2 cellular contexts compared by ENCODE assay signal in the genomic region with DNA sequence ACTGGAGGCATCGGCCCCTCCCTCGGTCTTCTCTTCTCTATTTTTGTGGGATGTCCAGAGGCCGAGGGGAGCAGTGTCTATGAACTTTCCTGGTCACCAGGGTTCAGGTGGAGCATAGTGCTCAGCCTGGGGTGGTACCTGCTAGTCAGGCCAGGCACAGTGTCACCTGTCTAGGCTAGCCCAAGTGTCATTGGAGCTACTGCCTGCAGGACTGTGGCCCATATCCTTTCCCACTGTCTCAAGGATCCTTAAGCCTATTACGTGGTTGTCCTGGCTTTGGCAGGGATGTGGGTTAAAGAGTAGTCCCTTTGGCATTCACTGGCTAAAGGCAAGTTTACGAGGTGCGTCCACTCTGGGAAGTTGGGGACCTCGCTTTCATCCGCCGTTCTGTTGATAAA.
TF ChIP-seq lines count a peak whose summit lies in the region.

No MANE protein-coding gene starts in this region.

TF ChIP-seq in GM12891, 5 proteins besides CTCF, POLR2A, EP300 and RAD21:
- TF ChIP-seq POLR2AphosphoS5 (IDR thresholded peaks at IDR 0.05; ENCODE audit: low read depth, low read length) (no peak; the same call in 1 of the 2 replicates), PAX5 (IDR thresholded peaks at IDR 0.05; ENCODE audit: insufficient read depth, low read length, severe bottlenecking) (no peak), TAF1 (IDR thresholded peaks at IDR 0.05; ENCODE audit: low read depth, low read length) (no peak), SPI1 (IDR thresholded peaks at IDR 0.05; ENCODE audit: low read depth, low read length) (no peak), POU2F2 (IDR thresholded peaks at IDR 0.05; ENCODE audit: low read depth, low read length) (no peak)

TF ChIP-seq in K562, 482 proteins besides CTCF, POLR2A, EP300 and RAD21:
- TF ChIP-seq MCM5 (IDR thresholded peaks at IDR 0.05; ENCODE audit: low read depth) (no peak), POLR2AphosphoS2 (IDR thresholded peaks at IDR 0.05; ENCODE audit: low read length) (0 out of 2 replicates have a peak, but pooled peaks have one; percentile 10), SUPT5H (IDR thresholded peaks at IDR 0.05) (0 out of 2 replicates have a peak, but pooled peaks have one; percentile 18), POLR2AphosphoS5 (IDR thresholded peaks at IDR 0.05; ENCODE audit: control insufficient read depth, insufficient read depth, low read depth, low read length) (0 out of 2 replicates have a peak, but pooled peaks have one; percentile 26)
- TF ChIP-seq, protein P1, sequence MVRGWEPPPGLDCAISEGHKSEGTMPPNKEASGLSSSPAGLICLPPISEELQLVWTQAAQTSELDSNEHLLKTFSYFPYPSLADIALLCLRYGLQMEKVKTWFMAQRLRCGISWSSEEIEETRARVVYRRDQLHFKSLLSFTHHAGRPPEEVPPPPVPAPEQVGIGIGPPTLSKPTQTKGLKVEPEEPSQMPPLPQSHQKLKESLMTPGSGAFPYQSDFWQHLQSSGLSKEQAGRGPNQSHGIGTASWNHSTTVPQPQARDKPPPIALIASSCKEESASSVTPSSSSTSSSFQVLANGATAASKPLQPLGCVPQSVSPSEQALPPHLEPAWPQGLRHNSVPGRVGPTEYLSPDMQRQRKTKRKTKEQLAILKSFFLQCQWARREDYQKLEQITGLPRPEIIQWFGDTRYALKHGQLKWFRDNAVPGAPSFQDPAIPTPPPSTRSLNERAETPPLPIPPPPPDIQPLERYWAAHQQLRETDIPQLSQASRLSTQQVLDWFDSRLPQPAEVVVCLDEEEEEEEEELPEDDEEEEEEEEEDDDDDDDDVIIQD (CRISPR knock-in tag; IDR thresholded peaks at IDR 0.05) = no peak
